In the genomic region with DNA sequence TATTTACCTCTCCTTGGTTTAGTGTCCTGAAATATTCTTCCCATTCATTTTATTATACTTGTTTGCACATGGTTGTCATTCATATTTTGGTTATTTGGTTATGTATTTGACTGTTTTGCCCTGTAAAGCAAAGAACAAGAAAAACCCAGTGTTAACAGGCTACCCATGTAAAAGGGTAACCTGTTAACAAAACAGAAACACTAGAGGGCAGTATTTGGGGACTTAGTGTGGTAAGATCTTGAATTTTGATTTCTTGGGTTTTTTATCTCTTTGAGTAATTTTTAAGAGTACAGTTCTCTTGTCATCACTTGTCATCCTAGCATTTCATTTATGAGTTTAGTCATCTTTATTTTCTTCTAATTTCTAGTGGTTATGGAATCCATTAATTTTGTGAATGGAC, we compare ENCODE assay signal across 9 cellular contexts. TPM values are rescaled to one million over a fixed set of nuclear protein-coding genes. Genes with fewer than 3 reads are reported as not detected.
DNase-seq lines count a peak whose midpoint lies in the region; ATAC-seq, FAIRE-seq and TF ChIP-seq lines count a peak whose summit lies in the region.
"Had no signal": no experiment of that assay in that cellular context is flagged by ENCODE, and none has a peak within 500 bp of the region (broad histone marks: within the 10 kb centered on the region; RNA-seq: fewer than 3 reads in every experiment).

No MANE protein-coding gene starts in this region.

- no peak overlapping the region for H3K4me3 ChIP-seq in CD4-positive, CD25-positive, alpha-beta regulatory T cell (ENCODE audit: low read depth, low read length)
- H3K4me3 ChIP-seq in GM23338, result no peak overlapping the region
- H3K4me3 ChIP-seq in thyroid gland (replicated peaks in 1 of 3), result no peak overlapping the region

- no peak for TF ChIP-seq POLR2A in thyroid gland (IDR thresholded peaks at IDR 0.05)

- intact Hi-C loops in thyroid gland (cut with DNase I), result no loop called here

- no peaks in the 10 kb centered on the region for H3K9me2 ChIP-seq in GM23338 (ENCODE audit: insufficient read depth)

- H3K4me1 Mint-ChIP-seq in CD4-positive, CD25-positive, alpha-beta regulatory T cell, result peaks cover 0 to 5% (median under 1%) of the 10 kb centered on the region in 4 donors
- no peaks in the 10 kb centered on the region; the same call in 2 of the 3 replicates for H3K4me1 Mint-ChIP-seq in GM23338
- H3K4me1 Mint-ChIP-seq: central memory CD8-positive, alpha-beta T cell had no signal

- no peaks in the 10 kb centered on the region for H4K20me1 ChIP-seq in GM23338 (replicated peaks; ENCODE audit: insufficient read depth)

- FAIRE-seq in TTC549 (lab: Jason Lieb, UNC), result peak; percentile 88

- TF ChIP-seq CTCF in GM23338 (conservative IDR thresholded peaks at IDR 0.05; ENCODE audit: low read depth in 2 of 2) (peak; percentile 61 to 88), thyroid gland (IDR thresholded peaks at IDR 0.05) (peak in 2 of 6 experiments; percentile 10 to 41)

- no peaks in the 10 kb centered on the region for H3K79me2 ChIP-seq in GM23338 (replicated peaks; ENCODE audit: insufficient read depth)

- ATAC-seq in CD4-positive, CD25-positive, alpha-beta regulatory T cell (ENCODE audit: low read depth in 2 of 2), result no peak
- ATAC-seq in GM23338 (peak; percentile 59), GM21825 (IDR thresholded peaks at IDR 0.05; ENCODE audit: unreplicated experiment) (no peak)

- H3K36me3 ChIP-seq in CD4-positive, CD25-positive, alpha-beta regulatory T cell (ENCODE audit: control insufficient read depth, insufficient read depth, low read length), result peaks cover 24% of the 10 kb centered on the region
- H3K36me3 ChIP-seq in GM23338 (ENCODE audit: insufficient read depth) (no peaks in the 10 kb centered on the region), thyroid gland (peaks cover 11 to 14% of the 10 kb centered on the region in 2 donors)

- peaks cover 51% of the 10 kb centered on the region for H3K36me3 Mint-ChIP-seq in CD4-positive, CD25-positive, alpha-beta regulatory T cell
- H3K36me3 Mint-ChIP-seq in GM23338 (ENCODE audit: low read depth), result no peaks in the 10 kb centered on the region

- no peaks in the 10 kb centered on the region for H3K27me3 Mint-ChIP-seq in CD4-positive, CD25-positive, alpha-beta regulatory T cell
- H3K27me3 Mint-ChIP-seq in GM23338 (ENCODE audit: insufficient read depth, low read depth, poor library complexity), result no peaks in the 10 kb centered on the region
- H3K27me3 Mint-ChIP-seq: central memory CD8-positive, alpha-beta T cell had no signal

- no peaks in the 10 kb centered on the region for H3F3A ChIP-seq in GM23338 (replicated peaks; ENCODE audit: low read depth)

- no peak overlapping the region for H3K4me2 ChIP-seq in GM23338

- H2AFZ ChIP-seq in GM23338, result no peak overlapping the region

- no peak overlapping the region for H3K4me3 Mint-ChIP-seq in CD4-positive, CD25-positive, alpha-beta regulatory T cell
- no peak overlapping the region for H3K4me3 Mint-ChIP-seq in GM23338
- H3K4me3 Mint-ChIP-seq: central memory CD8-positive, alpha-beta T cell had no signal

- peak in 2 of 3 donors; percentile 33 to 75 for DNase-seq in CD4-positive, CD25-positive, alpha-beta regulatory T cell
- DNase-seq in GM23338 (ENCODE audit: low spot score) (peak; percentile 82), left kidney (ENCODE audit: low read depth, low spot score) (peak; percentile 25), thyroid gland (no peak)
- DNase-seq in activated CD4-positive, alpha-beta T cell treated with anti-CD3 and anti-CD28 coated beads for 48 hours, result no peak
- no peak for DNase-seq in activated naive CD4-positive, alpha-beta T cell treated with Interleukin-2 at 50 U/mL for 16 hours

- H3K4me1 ChIP-seq in CD4-positive, CD25-positive, alpha-beta regulatory T cell (ENCODE audit: control insufficient read depth, insufficient read depth, low read length, poor library complexity, severe bottlenecking), result no peaks in the 10 kb centered on the region
- H3K4me1 ChIP-seq in GM23338 (ENCODE audit: insufficient read depth) (peaks cover 21% of the 10 kb centered on the region), thyroid gland (no peaks in the 10 kb centered on the region)

- H3K9me3 Mint-ChIP-seq in CD4-positive, CD25-positive, alpha-beta regulatory T cell, result no peaks in the 10 kb centered on the region
- no peaks in the 10 kb centered on the region for H3K9me3 Mint-ChIP-seq in GM23338
- H3K9me3 Mint-ChIP-seq: central memory CD8-positive, alpha-beta T cell had no signal

- H3K9me3 ChIP-seq in CD4-positive, CD25-positive, alpha-beta regulatory T cell (ENCODE audit: control insufficient read depth in 2 of 2, low read length in 2 of 2), result no peaks in the 10 kb centered on the region
- no peaks in the 10 kb centered on the region for H3K9me3 ChIP-seq in thyroid gland

- H3K27ac Mint-ChIP-seq in CD4-positive, CD25-positive, alpha-beta regulatory T cell, result no peak overlapping the region
- H3K27ac Mint-ChIP-seq in GM23338, result no peak overlapping the region

- no peak overlapping the region for H3K27ac ChIP-seq in CD4-positive, CD25-positive, alpha-beta regulatory T cell (ENCODE audit: insufficient read depth, low read length, poor library complexity, severe bottlenecking)
- no peak overlapping the region for H3K27ac ChIP-seq in GM23338 (ENCODE audit: low read depth)
- no peak overlapping the region for H3K27ac ChIP-seq in thyroid gland

- H3K27me3 ChIP-seq in CD4-positive, CD25-positive, alpha-beta regulatory T cell (ENCODE audit: control insufficient read depth, insufficient read depth, low read length), result no peaks in the 10 kb centered on the region
- H3K27me3 ChIP-seq in GM23338 (ENCODE audit: insufficient read depth) (no peaks in the 10 kb centered on the region), thyroid gland (no peaks in the 10 kb centered on the region)

TF ChIP-seq in GM23338, 12 proteins besides CTCF, POLR2A, EP300 and RAD21:
- TF ChIP-seq CREB1 (CRISPR knock-in tag; IDR thresholded peaks at IDR 0.05; ENCODE audit: low read depth), result no peak
TF ChIP-seq in GM23338: peak in this region for 0.

RNA-seq across cellular contexts. Expression of a gene that starts 51.3 kb away (rescaled TPM):
- 21.7 TPM for total RNA-seq in CD4-positive, CD25-positive, alpha-beta regulatory T cell
- polyA plus RNA-seq in CD4-positive, CD25-positive, alpha-beta regulatory T cell, result 10 to 100 TPM; 12.6 to 16.8 (median 15.0) TPM
- total RNA-seq in GM23338 (2014; rRNA removed; shearing (Covaris generic)), result 24.0 and 24.3 TPM in 2 replicates
- polyA plus RNA-seq in GM23338 (2016; fragmentation: Nextera tagmentation; extraction: Ambion mirVana), result 17.3 and 18.2 TPM in 2 replicates
- 10 to 100 TPM; 26.2 to 34.9 (median 33.1) TPM for total RNA-seq in thyroid gland

RNA-seq across cellular contexts. Expression of a gene that starts 51.3 kb away (rescaled TPM):
- not detected for total RNA-seq in CD4-positive, CD25-positive, alpha-beta regulatory T cell
- polyA plus RNA-seq in CD4-positive, CD25-positive, alpha-beta regulatory T cell, result 1 to 10 TPM in 3 of 4 donors, under 1 TPM in 1; 0.99 to 1.7 (median 1.1) TPM
- total RNA-seq in GM23338 (2014; rRNA removed; shearing (Covaris generic)), result 22.5 and 48.4 TPM in 2 replicates
- polyA plus RNA-seq in GM23338 (2016; fragmentation: Nextera tagmentation; extraction: Ambion mirVana), result 36.3 and 38.1 TPM in 2 replicates
- total RNA-seq in thyroid gland, result 10 to 100 TPM; 18.1 to 73.0 (median 37.3) TPM

Comparison
In these comparisons a context has a peak if more than half of its experiments do, and no peak if none do; other contexts are left out.
1. DNase-seq: peak in CD4-positive, CD25-positive, alpha-beta regulatory T cell (2 of 3), GM23338 (single experiment) and left kidney (single experiment); none in thyroid gland (0 of 2), activated CD4-positive, alpha-beta T cell treated with anti-CD3 and anti-CD28 coated beads for 48 hours (single experiment) and activated naive CD4-positive, alpha-beta T cell treated with Interleukin-2 at 50 U/mL for 16 hours (single experiment).
2. RNA of a gene that starts 51.3 kb away (total RNA-seq): 18.1 to 73.0 TPM in thyroid gland and 22.5 to 48.4 TPM in GM23338; not detected in CD4-positive, CD25-positive, alpha-beta regulatory T cell (single experiment); every median in the first group is over 10 times any median in the second.